In genomic region chr2:100388703-100389102, GRCh38 we compare ENCODE assay signal across 23 cellular contexts.
"Had no signal": no experiment of that assay in that cellular context is flagged by ENCODE, and none has a peak within 500 bp of the region (broad histone marks: within the 10 kb centered on the region; RNA-seq: fewer than 3 reads in every experiment).

No MANE protein-coding gene starts in this region.

- H3K9me3 ChIP-seq: prostate gland, right atrium auricular region, stomach, thyroid gland had no signal

- H3K36me3 ChIP-seq: prostate gland had no signal

- H3K27me3 ChIP-seq: right atrium auricular region, stomach, thyroid gland had no signal

- H2AFZ ChIP-seq: parathyroid adenoma had no signal

- H3K27ac Mint-ChIP-seq: effector memory CD8-positive, alpha-beta T cell; naive thymus-derived CD4-positive, alpha-beta T cell; nephron had no signal

- H3K27ac ChIP-seq: parathyroid adenoma, prostate gland, right atrium auricular region, stomach, thyroid gland had no signal

- H3K79me2 ChIP-seq: parathyroid adenoma had no signal

- DNase-seq: cerebellar nuclear complex; cortex of kidney; effector memory CD8-positive, alpha-beta T cell; erythroblast; kidney; mesenchymal stem cell; midbrain; naive thymus-derived CD4-positive, alpha-beta T cell; stimulated activated CD4-positive, alpha-beta T cell treated with anti-CD3 and anti-CD28 coated beads, Interleukin-12 subunit alpha, Interleukin-12 subunit beta, amount 100 ng/mL, for 4 hours; stimulated activated CD4-positive, alpha-beta T cell treated with anti-CD3 and anti-CD28 coated beads, Interleukin-1b, Interleukin-23, amount 100 ng/mL, for 48 hours; stimulated activated CD4-positive, alpha-beta T cell treated with anti-CD3 and anti-CD28 coated beads, Interleukin-4, amount 100 ng/mL, for 1 hour; stimulated activated CD8-positive, alpha-beta memory T cell treated with anti-CD3 and anti-CD28 coated beads, Interleukin-4, amount 100 ng/mL, for 48 hours; stimulated activated naive CD4-positive, alpha-beta T cell treated with Interleukin-2 at 50 U/mL for 16 hours; stomach; trophoblast cell had no signal

- ATAC-seq: effector memory CD8-positive, alpha-beta T cell; left lobe of liver; naive thymus-derived CD4-positive, alpha-beta T cell; sciatic nerve had no signal

- H3K4me2 ChIP-seq: smooth muscle cell had no signal

- H3K9ac ChIP-seq: parathyroid adenoma had no signal

- H3K4me1 Mint-ChIP-seq: nephron had no signal

- H3K9me3 Mint-ChIP-seq: effector memory CD8-positive, alpha-beta T cell; nephron had no signal

- H3K4me3 Mint-ChIP-seq: effector memory CD8-positive, alpha-beta T cell; naive thymus-derived CD4-positive, alpha-beta T cell; nephron had no signal

- H3K4me1 ChIP-seq: prostate gland, right atrium auricular region, stomach had no signal

- H3K4me3 ChIP-seq: prostate gland, right atrium auricular region, smooth muscle cell, stomach, thyroid gland had no signal
